In the genomic region with DNA sequence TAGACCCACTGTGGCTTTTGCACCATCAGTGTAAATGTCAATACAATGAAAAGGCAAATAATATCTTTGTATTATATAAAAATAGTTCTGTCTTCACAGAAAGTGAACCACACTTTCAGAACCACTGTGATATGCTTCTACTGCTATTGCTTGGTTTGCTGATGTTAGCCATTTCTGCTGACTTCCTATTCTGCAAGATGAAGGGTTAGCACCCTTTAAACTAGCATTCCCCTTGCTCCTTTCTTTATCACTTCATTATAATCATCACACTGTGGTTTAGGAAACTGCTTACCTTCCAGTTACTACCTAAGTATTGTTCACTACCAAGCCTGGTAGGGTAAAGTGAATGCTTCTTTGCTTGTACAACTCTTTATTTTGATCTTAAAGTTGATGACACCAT, we compare ENCODE assay signal across 30 cellular contexts. TPM values are rescaled to one million over a fixed set of nuclear protein-coding genes. Genes with fewer than 3 reads are reported as not detected.
"Had no signal": no experiment of that assay in that cellular context is flagged by ENCODE, and none has a peak within 500 bp of the region (broad histone marks: within the 10 kb centered on the region; RNA-seq: fewer than 3 reads in every experiment).

No MANE protein-coding gene starts in this region.

- H3K27ac Mint-ChIP-seq: activated CD4-positive, alpha-beta memory T cell treated with anti-CD3 and anti-CD28 coated beads, Interleukin-2, amount 10 ng/mL, durations not matched to agents 7 days and 5 days; activated CD4-positive, alpha-beta T cell treated with anti-CD3 and anti-CD28 coated beads, Interleukin-2, amount 10 ng/mL, durations not matched to agents 7 days and 5 days; activated T-cell treated with anti-CD3 and anti-CD28 coated beads, Interleukin-2, amount 50 U/mL, for 24 hours; progenitor cell of endocrine pancreas; stimulated activated effector memory CD8-positive, alpha-beta T cell treated with anti-CD3 and anti-CD28 coated beads, Interleukin-12 subunit alpha, Interleukin-12 subunit beta, amount 100 ng/mL, for 72 hours had no signal

- H3K4me3 Mint-ChIP-seq: activated CD4-positive, alpha-beta memory T cell treated with anti-CD3 and anti-CD28 coated beads, Interleukin-2, amount 10 ng/mL, durations not matched to agents 7 days and 5 days; activated CD4-positive, alpha-beta T cell treated with anti-CD3 and anti-CD28 coated beads, Interleukin-2, amount 10 ng/mL, durations not matched to agents 7 days and 5 days; activated T-cell treated with anti-CD3 and anti-CD28 coated beads, Interleukin-2, amount 50 U/mL, for 24 hours; nephron; stimulated activated effector memory CD8-positive, alpha-beta T cell treated with anti-CD3 and anti-CD28 coated beads, Interleukin-12 subunit alpha, Interleukin-12 subunit beta, amount 100 ng/mL, for 72 hours had no signal

- H3K36me3 Mint-ChIP-seq: stimulated activated effector memory CD8-positive, alpha-beta T cell treated with anti-CD3 and anti-CD28 coated beads, Interleukin-12 subunit alpha, Interleukin-12 subunit beta, amount 100 ng/mL, for 72 hours had no signal

- H3K4me1 Mint-ChIP-seq: activated CD4-positive, alpha-beta T cell treated with anti-CD3 and anti-CD28 coated beads, Interleukin-2, amount 10 ng/mL, durations not matched to agents 7 days and 5 days; stimulated activated effector memory CD8-positive, alpha-beta T cell treated with anti-CD3 and anti-CD28 coated beads, Interleukin-12 subunit alpha, Interleukin-12 subunit beta, amount 100 ng/mL, for 72 hours had no signal

- H3K9me3 Mint-ChIP-seq: activated CD4-positive, alpha-beta memory T cell treated with anti-CD3 and anti-CD28 coated beads, Interleukin-2, amount 10 ng/mL, durations not matched to agents 7 days and 5 days; activated CD4-positive, alpha-beta T cell treated with anti-CD3 and anti-CD28 coated beads, Interleukin-2, amount 10 ng/mL, durations not matched to agents 7 days and 5 days; activated T-cell treated with anti-CD3 and anti-CD28 coated beads, Interleukin-2, amount 50 U/mL, for 24 hours; nephron; stimulated activated effector memory CD8-positive, alpha-beta T cell treated with anti-CD3 and anti-CD28 coated beads, Interleukin-12 subunit alpha, Interleukin-12 subunit beta, amount 100 ng/mL, for 72 hours had no signal

- H3K27me3 ChIP-seq: foreskin keratinocyte, heart right ventricle, ovary, sigmoid colon, stomach, tibial artery, upper lobe of right lung had no signal

- DNase-seq: activated CD4-positive, alpha-beta memory T cell treated with anti-CD3 and anti-CD28 coated beads, Interleukin-2, amount 10 ng/mL, durations not matched to agents 7 days and 5 days; activated CD4-positive, alpha-beta T cell treated with anti-CD3 and anti-CD28 coated beads, Interleukin-2, amount 10 ng/mL, durations not matched to agents 7 days and 5 days; activated CD4-positive, CD25-positive, alpha-beta regulatory T cell treated with anti-CD3 and anti-CD28 coated beads, Interleukin-2, amount 50 U/mL, for 72 hours; activated CD8-positive, alpha-beta memory T cell treated with anti-CD3 and anti-CD28 coated beads, Interleukin-2, amount 50 U/mL, for 48 hours; activated gamma-delta T cell treated with Interleukin-2 at 50 U/mL for 16 hours; activated naive CD4-positive, alpha-beta T cell treated with anti-CD3 and anti-CD28 coated beads, Interleukin-2, amount 50 U/mL, for 16 hours; activated T-cell treated with anti-CD3 and anti-CD28 coated beads, Interleukin-2, amount 50 U/mL, for 24 hours; amniotic stem cell; caudate nucleus; foreskin keratinocyte; heart right ventricle; kidney glomerular epithelial cell; lower lobe of right lung; mesendoderm; ovary; retina; sigmoid colon; small intestine; stimulated activated CD4-positive, alpha-beta T cell treated with anti-CD3 and anti-CD28 coated beads, Interleukin-4, amount 100 ng/mL, for 24 hours; stomach; tibial artery; upper lobe of right lung had no signal

- H3K27me3 Mint-ChIP-seq: progenitor cell of endocrine pancreas had no signal

- H3K36me3 ChIP-seq: lower lobe of right lung, neutrophil, ovary, sigmoid colon, stomach, tibial artery, upper lobe of right lung had no signal

- ATAC-seq: foreskin keratinocyte; heart right ventricle; left lobe of liver; lower lobe of right lung; stimulated activated effector memory CD8-positive, alpha-beta T cell treated with anti-CD3 and anti-CD28 coated beads, Interleukin-12 subunit alpha, Interleukin-12 subunit beta, amount 100 ng/mL, for 72 hours; upper lobe of right lung had no signal

- H3K4me3 ChIP-seq: heart right ventricle, lower lobe of right lung, ovary, sigmoid colon, stomach, tibial artery, upper lobe of right lung had no signal

- FAIRE-seq: endothelial cell of umbilical vein, small intestine had no signal

- H3K4me1 ChIP-seq: lower lobe of right lung, upper lobe of right lung had no signal

- H3K27ac ChIP-seq: foreskin keratinocyte, lower lobe of right lung, neutrophil, ovary, sigmoid colon, stomach, tibial artery, upper lobe of right lung had no signal

- H3K9me3 ChIP-seq: heart right ventricle, lower lobe of right lung, neutrophil, ovary, sigmoid colon, stomach, tibial artery, upper lobe of right lung had no signal

RNA-seq across cellular contexts. Expression of gene MYPN, which starts 29.2 kb away (rescaled TPM):
- total RNA-seq: activated CD4-positive, alpha-beta memory T cell treated with anti-CD3 and anti-CD28 coated beads, Interleukin-2, amount 10 ng/mL, durations not matched to agents 7 days and 5 days; activated CD4-positive, alpha-beta T cell treated with anti-CD3 and anti-CD28 coated beads, Interleukin-2, amount 10 ng/mL, durations not matched to agents 7 days and 5 days; endothelial cell of umbilical vein; foreskin keratinocyte; left lobe of liver; lower lobe of right lung; mononuclear cell; sigmoid colon; T-helper 1 cell treated with Interleukin-12 subunit alpha and Interleukin-12 subunit beta and Interleukin-4 antibody, amounts not matched to agents 30 ng/mL and 1 ng/mL, for 36 hours; upper lobe of right lung had no signal
